In the genomic region with DNA sequence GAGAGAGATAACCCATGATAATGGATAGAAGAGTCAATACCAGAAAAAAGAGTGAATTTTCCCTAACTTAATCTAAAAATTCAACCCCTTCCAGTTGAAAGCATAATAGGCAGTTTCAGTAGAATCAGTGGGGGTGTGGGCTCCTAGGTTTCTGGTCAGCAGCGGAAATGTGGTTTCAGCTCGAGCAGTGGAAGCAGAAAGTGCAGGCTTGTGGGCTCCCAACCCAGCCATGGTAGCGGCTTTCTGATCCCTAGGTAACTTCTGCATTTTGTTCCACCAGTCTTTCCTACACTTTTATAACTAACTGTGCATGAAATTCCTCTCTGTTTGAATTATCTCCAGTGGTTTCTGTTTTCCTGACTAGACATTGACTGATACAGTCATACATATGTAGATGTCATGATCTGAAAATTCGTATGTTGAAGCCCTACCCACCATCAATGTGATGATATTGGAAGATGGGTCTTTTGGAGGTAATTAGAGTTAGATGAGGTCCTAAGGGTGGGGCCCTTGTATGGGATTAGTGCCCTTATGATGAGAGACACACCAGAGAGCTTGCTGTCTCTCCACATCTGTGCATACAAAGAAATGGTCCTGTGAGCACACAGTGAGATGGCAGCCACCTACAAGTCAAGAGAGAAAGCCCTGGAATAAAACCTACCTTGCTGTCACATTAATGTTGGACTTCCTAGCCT, we compare ENCODE assay signal across 31 cellular contexts. TPM values are rescaled to one million over a fixed set of nuclear protein-coding genes. Genes with fewer than 3 reads are reported as not detected.
A peak's percentile ranks its signal among the peaks of the same experiment; 100 is the strongest.
DNase-seq lines count a peak whose midpoint lies in the region; ATAC-seq and TF ChIP-seq lines count a peak whose summit lies in the region.
"Had no signal": no experiment of that assay in that cellular context is flagged by ENCODE, and none has a peak within 500 bp of the region (broad histone marks: within the 10 kb centered on the region; RNA-seq: fewer than 3 reads in every experiment).

No MANE protein-coding gene starts in this region.

- H3K9me3 Mint-ChIP-seq in activated T-helper 17 cell treated with anti-CD3 and anti-CD28 coated beads, Interleukin-2, amount 50 U/mL, for 72 hours, result peaks cover 13% of the 10 kb centered on the region
- H3K9me3 Mint-ChIP-seq in stimulated activated memory B cell treated with anti-CD40 and anti-IgM and Interleukin-4, amounts not matched to agents 10 μg/mL and 1 μg/mL and 100 μg/mL, for 72 hours, result peaks cover 8% of the 10 kb centered on the region

- no peaks in the 10 kb centered on the region for H3K4me1 Mint-ChIP-seq in activated T-helper 17 cell treated with anti-CD3 and anti-CD28 coated beads, Interleukin-2, amount 50 U/mL, for 72 hours
- H3K4me1 Mint-ChIP-seq in stimulated activated memory B cell treated with anti-CD40 and anti-IgM and Interleukin-4, amounts not matched to agents 10 μg/mL and 1 μg/mL and 100 μg/mL, for 72 hours, result no peaks in the 10 kb centered on the region
- H3K4me1 Mint-ChIP-seq: activated CD4-positive, alpha-beta T cell treated with anti-CD3 and anti-CD28 coated beads for 36 hours; nephron progenitor cell had no signal

- no peak overlapping the region for H3K27ac ChIP-seq in BLaER1
- H3K27ac ChIP-seq: coronary artery, esophagus squamous epithelium, KMS-11, ovary, right atrium auricular region, spleen, testis had no signal

- no peaks in the 10 kb centered on the region for H3K36me3 Mint-ChIP-seq in activated T-helper 17 cell treated with anti-CD3 and anti-CD28 coated beads, Interleukin-2, amount 50 U/mL, for 72 hours (ENCODE audit: low read depth)
- H3K36me3 Mint-ChIP-seq in stimulated activated memory B cell treated with anti-CD40 and anti-IgM and Interleukin-4, amounts not matched to agents 10 μg/mL and 1 μg/mL and 100 μg/mL, for 72 hours, result no peaks in the 10 kb centered on the region

- H3K27me3 Mint-ChIP-seq in activated T-helper 17 cell treated with anti-CD3 and anti-CD28 coated beads, Interleukin-2, amount 50 U/mL, for 72 hours, result peaks cover 34% of the 10 kb centered on the region
- peaks cover 49% of the 10 kb centered on the region for H3K27me3 Mint-ChIP-seq in stimulated activated memory B cell treated with anti-CD40 and anti-IgM and Interleukin-4, amounts not matched to agents 10 μg/mL and 1 μg/mL and 100 μg/mL, for 72 hours

- no peak overlapping the region for H3K4me3 Mint-ChIP-seq in activated T-helper 17 cell treated with anti-CD3 and anti-CD28 coated beads, Interleukin-2, amount 50 U/mL, for 72 hours
- no peak overlapping the region for H3K4me3 Mint-ChIP-seq in stimulated activated memory B cell treated with anti-CD40 and anti-IgM and Interleukin-4, amounts not matched to agents 10 μg/mL and 1 μg/mL and 100 μg/mL, for 72 hours
- H3K4me3 Mint-ChIP-seq: activated CD4-positive, alpha-beta T cell treated with anti-CD3 and anti-CD28 coated beads for 36 hours; activated T-helper 1 cell treated with anti-CD3 and anti-CD28 coated beads, Interleukin-12 subunit alpha, Interleukin-12 subunit beta, Interleukin-2, Interleukin-4 antibody, amounts not matched to agents 30 ng/mL and 10 ng/mL and 1 ng/mL, durations not matched to agents 14 hours and 24 hours and 36 hours; CD4-positive, alpha-beta T cell; nephron progenitor cell had no signal

- H3K27ac Mint-ChIP-seq in activated T-helper 17 cell treated with anti-CD3 and anti-CD28 coated beads, Interleukin-2, amount 50 U/mL, for 72 hours, result no peak overlapping the region
- no peak overlapping the region for H3K27ac Mint-ChIP-seq in stimulated activated memory B cell treated with anti-CD40 and anti-IgM and Interleukin-4, amounts not matched to agents 10 μg/mL and 1 μg/mL and 100 μg/mL, for 72 hours
- H3K27ac Mint-ChIP-seq: activated CD4-positive, alpha-beta T cell treated with anti-CD3 and anti-CD28 coated beads for 36 hours; activated naive CD4-positive, alpha-beta T cell treated with anti-CD3 and anti-CD28 coated beads, Interleukin-2, amount 50 U/mL, for 72 hours; activated T-helper 1 cell treated with anti-CD3 and anti-CD28 coated beads, Interleukin-12 subunit alpha, Interleukin-12 subunit beta, Interleukin-2, Interleukin-4 antibody, amounts not matched to agents 30 ng/mL and 10 ng/mL and 1 ng/mL, durations not matched to agents 14 hours and 24 hours and 36 hours; CD4-positive, alpha-beta T cell; nephron progenitor cell had no signal

- no peak overlapping the region for H3K9ac ChIP-seq in BLaER1
- H3K9ac ChIP-seq: KMS-11 had no signal

- H3K36me3 ChIP-seq in BLaER1, result no peaks in the 10 kb centered on the region
- H3K36me3 ChIP-seq: esophagus squamous epithelium, ovary, right atrium auricular region, spleen had no signal

- TF ChIP-seq CTCF in GM12865 (IDR thresholded peaks at IDR 0.05; ENCODE audit: insufficient read depth, low read depth, low read length, missing control alignments), result no peak

- ATAC-seq in activated T-helper 17 cell treated with anti-CD3 and anti-CD28 coated beads, Interleukin-2, amount 50 U/mL, for 72 hours (replicated peaks), result no peak
- no peak for ATAC-seq in stimulated activated memory B cell treated with anti-CD40 and anti-IgM and Interleukin-4, amounts not matched to agents 10 μg/mL and 1 μg/mL and 100 μg/mL, for 72 hours
- ATAC-seq: activated CD4-positive, alpha-beta T cell treated with anti-CD3 and anti-CD28 coated beads for 36 hours; activated naive CD4-positive, alpha-beta T cell treated with anti-CD3 and anti-CD28 coated beads, Interleukin-2, amount 50 U/mL, for 72 hours; left ventricle myocardium superior; PC-3 had no signal

- H4K20me1 ChIP-seq in BLaER1, result no peaks in the 10 kb centered on the region

- H3K4me3 ChIP-seq in BLaER1, result no peak overlapping the region
- no peak overlapping the region for H3K4me3 ChIP-seq in GM12865 (ENCODE audit: low read depth, low read length)
- H3K4me3 ChIP-seq: coronary artery, esophagus squamous epithelium, ovary, right atrium auricular region, spleen, testis had no signal

- H3K27me3 ChIP-seq in BLaER1, result no peaks in the 10 kb centered on the region
- H3K27me3 ChIP-seq: ovary, right atrium auricular region, testis had no signal

- peaks cover 77% of the 10 kb centered on the region for H3K4me1 ChIP-seq in BLaER1
- H3K4me1 ChIP-seq: esophagus squamous epithelium, right atrium auricular region, testis had no signal

- DNase-seq in GM12865 (ENCODE audit: low read depth), result peak; percentile 10
- DNase-seq in NOMO-1 treated with DMSO at 0.1 percent for 48 hours (lab: John Stamatoyannopoulos, UW; ENCODE audit: unreplicated experiment), result peak; percentile 77
- DNase-seq in globus pallidus (ENCODE audit: low spot score), result peak; percentile 12
- no peak for DNase-seq in stimulated activated CD4-positive, alpha-beta T cell treated with anti-CD3 and anti-CD28 coated beads, Interleukin-4, amount 100 ng/mL, for 24 hours
- DNase-seq: activated CD4-positive, alpha-beta T cell treated with anti-CD3 and anti-CD28 coated beads for 36 hours; CD4-positive, alpha-beta T cell; esophagus squamous epithelium; GOT3; hippocampal formation; left ventricle myocardium superior; NCI-H1092; NCI-H1930; NCI-H226; nephron progenitor cell; ovary; PC-3; Right ventricle myocardium superior; spleen; stimulated activated CD4-positive, alpha-beta T cell treated with anti-CD3 and anti-CD28 coated beads, Interleukin-4, amount 100 ng/mL, for 1 hour; stimulated activated naive CD4-positive, alpha-beta T cell; testis had no signal

- H3K4me2 ChIP-seq in BLaER1, result peak overlapping the region; percentile 56
- H3K4me2 ChIP-seq: KMS-11 had no signal

- no peaks in the 10 kb centered on the region; the same call in 1 of the 2 replicates for H3K9me3 ChIP-seq in BLaER1
- H3K9me3 ChIP-seq: right atrium auricular region, testis had no signal

RNA-seq across cellular contexts. Expression of a gene that starts 6.5 kb away (rescaled TPM):
- not detected for total RNA-seq in activated T-helper 17 cell treated with anti-CD3 and anti-CD28 coated beads, Interleukin-2, amount 50 U/mL, for 72 hours
- total RNA-seq: activated CD4-positive, alpha-beta T cell treated with anti-CD3 and anti-CD28 coated beads for 36 hours; activated T-helper 1 cell treated with anti-CD3 and anti-CD28 coated beads, Interleukin-12 subunit alpha, Interleukin-12 subunit beta, Interleukin-2, Interleukin-4 antibody, amounts not matched to agents 30 ng/mL and 10 ng/mL and 1 ng/mL, durations not matched to agents 14 hours and 24 hours and 36 hours; CD4-positive, alpha-beta T cell; HT-29; PC-3 had no signal

RNA-seq across cellular contexts. Expression of a gene that starts 54.5 kb away (rescaled TPM):
- total RNA-seq in activated T-helper 17 cell treated with anti-CD3 and anti-CD28 coated beads, Interleukin-2, amount 50 U/mL, for 72 hours, result not detected
- total RNA-seq: activated CD4-positive, alpha-beta T cell treated with anti-CD3 and anti-CD28 coated beads for 36 hours; activated naive CD4-positive, alpha-beta T cell treated with anti-CD3 and anti-CD28 coated beads, Interleukin-2, amount 50 U/mL, for 72 hours; activated T-helper 1 cell treated with anti-CD3 and anti-CD28 coated beads, Interleukin-12 subunit alpha, Interleukin-12 subunit beta, Interleukin-2, Interleukin-4 antibody, amounts not matched to agents 30 ng/mL and 10 ng/mL and 1 ng/mL, durations not matched to agents 14 hours and 24 hours and 36 hours; CD4-positive, alpha-beta T cell; frontal cortex; HT-29; left ventricle myocardium superior; PC-3; right atrium auricular region; Right ventricle myocardium superior had no signal
